Comparison of ENCODE assay signal across 20 cellular contexts in the genomic region with DNA sequence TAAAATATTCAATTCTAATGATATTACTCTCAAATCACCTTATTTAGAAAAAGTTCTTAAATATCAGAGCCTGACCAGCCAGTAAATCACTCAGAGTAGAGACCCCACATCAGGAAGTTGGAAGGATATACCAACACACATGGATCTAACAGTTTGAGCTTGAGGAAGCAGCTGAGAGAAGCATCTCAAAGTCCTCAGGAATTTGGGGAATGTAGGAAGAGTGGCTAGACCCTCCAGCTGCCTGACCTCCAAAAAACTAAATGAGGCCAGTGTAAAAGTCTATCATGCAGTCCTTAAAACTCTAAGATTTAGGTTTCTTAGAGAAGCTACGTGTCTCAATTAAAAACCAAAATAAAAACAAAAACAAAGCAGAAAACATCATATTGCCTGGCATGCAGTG. TPM values are rescaled to one million over a fixed set of nuclear protein-coding genes. Genes with fewer than 3 reads are reported as not detected.
DNase-seq lines count a peak whose midpoint lies in the region; ATAC-seq and TF ChIP-seq lines count a peak whose summit lies in the region.
"Had no signal": no experiment of that assay in that cellular context is flagged by ENCODE, and none has a peak within 500 bp of the region (broad histone marks: within the 10 kb centered on the region; RNA-seq: fewer than 3 reads in every experiment).

No MANE protein-coding gene starts in this region.

- H3K4me3 ChIP-seq in GM23338 = peak overlapping the region; percentile 4; the same call in 1 of the 2 replicates
- no peak overlapping the region for H3K4me3 ChIP-seq in SJSA1
- H3K4me3 ChIP-seq: vagina had no signal

- H4K20me1 ChIP-seq in GM23338 (replicated peaks; ENCODE audit: insufficient read depth) = no peaks in the 10 kb centered on the region

- H3K4me3 Mint-ChIP-seq in GM23338 (peak overlapping the region; percentile 53), osteocyte (ENCODE audit: unreplicated experiment) (no peak overlapping the region)
- H3K4me3 Mint-ChIP-seq in activated CD4-positive, alpha-beta T cell treated with anti-CD3 and anti-CD28 coated beads, Interleukin-2, amount 10 ng/mL, durations not matched to agents 7 days and 5 days = no peak overlapping the region
- H3K4me3 Mint-ChIP-seq: CD14-positive monocyte; stimulated activated naive CD8-positive, alpha-beta T cell treated with anti-CD3 and anti-CD28 coated beads, Interleukin-15, Interleukin-2, amounts not matched to agents 100 ng/mL and 50 ng/mL, for 24 hours had no signal

- no peaks in the 10 kb centered on the region for H3K9me3 ChIP-seq in SJSA1 (replicated peaks)
- H3K9me3 ChIP-seq: vagina had no signal

- H3K9me3 Mint-ChIP-seq in GM23338 = no peaks in the 10 kb centered on the region
- no peaks in the 10 kb centered on the region for H3K9me3 Mint-ChIP-seq in osteocyte (ENCODE audit: unreplicated experiment)
- no peaks in the 10 kb centered on the region for H3K9me3 Mint-ChIP-seq in activated CD4-positive, alpha-beta T cell treated with anti-CD3 and anti-CD28 coated beads, Interleukin-2, amount 10 ng/mL, durations not matched to agents 7 days and 5 days
- H3K9me3 Mint-ChIP-seq: CD14-positive monocyte; stimulated activated naive CD8-positive, alpha-beta T cell treated with anti-CD3 and anti-CD28 coated beads, Interleukin-15, Interleukin-2, amounts not matched to agents 100 ng/mL and 50 ng/mL, for 24 hours had no signal

- H3K4me1 ChIP-seq in GM23338 (ENCODE audit: insufficient read depth) = peaks cover 10% of the 10 kb centered on the region; the same call in 1 of the 2 replicates
- peaks cover 29% of the 10 kb centered on the region for H3K4me1 ChIP-seq in SJSA1 (replicated peaks)
- H3K4me1 ChIP-seq: vagina had no signal

- peak overlapping the region; percentile 72 for H3K27ac Mint-ChIP-seq in GM23338
- peak overlapping the region; percentile 61 for H3K27ac Mint-ChIP-seq in osteocyte (ENCODE audit: unreplicated experiment)
- H3K27ac Mint-ChIP-seq in activated CD4-positive, alpha-beta T cell treated with anti-CD3 and anti-CD28 coated beads, Interleukin-2, amount 10 ng/mL, durations not matched to agents 7 days and 5 days = no peak overlapping the region
- H3K27ac Mint-ChIP-seq: progenitor cell of endocrine pancreas; stimulated activated naive CD8-positive, alpha-beta T cell treated with anti-CD3 and anti-CD28 coated beads, Interleukin-15, Interleukin-2, amounts not matched to agents 100 ng/mL and 50 ng/mL, for 24 hours had no signal

- no peaks in the 10 kb centered on the region for H3F3A ChIP-seq in GM23338 (replicated peaks; ENCODE audit: low read depth)

- peaks cover 4% of the 10 kb centered on the region; the same call in 1 of the 2 replicates for H3K79me2 ChIP-seq in GM23338 (replicated peaks; ENCODE audit: insufficient read depth)

- H3K36me3 ChIP-seq in GM23338 (ENCODE audit: insufficient read depth) (peaks cover 3% of the 10 kb centered on the region; the same call in 1 of the 2 replicates), SJSA1 (peaks cover 51% of the 10 kb centered on the region)

- no peak overlapping the region for H2AFZ ChIP-seq in GM23338

- ATAC-seq in GM23338 (peak; percentile 96), HG02884 (IDR thresholded peaks at IDR 0.05; ENCODE audit: unreplicated experiment) (no peak)

- TF ChIP-seq CTCF in GM23338 (conservative IDR thresholded peaks at IDR 0.05; ENCODE audit: low read depth in 2 of 2) (no peak), osteocyte (IDR thresholded peaks at IDR 0.05) (no peak)

- H3K9me2 ChIP-seq in GM23338 (ENCODE audit: insufficient read depth) = no peaks in the 10 kb centered on the region

- peaks cover 37% of the 10 kb centered on the region for H3K36me3 Mint-ChIP-seq in GM23338 (ENCODE audit: low read depth)
- peaks cover 32% of the 10 kb centered on the region for H3K36me3 Mint-ChIP-seq in osteocyte (ENCODE audit: unreplicated experiment)
- H3K36me3 Mint-ChIP-seq in activated CD4-positive, alpha-beta T cell treated with anti-CD3 and anti-CD28 coated beads, Interleukin-2, amount 10 ng/mL, durations not matched to agents 7 days and 5 days (ENCODE audit: low read depth) = peaks cover 38% of the 10 kb centered on the region

- CTCF ChIA-PET in activated CD4-positive, alpha-beta T cell treated with anti-CD3 and anti-CD28 coated beads, Interleukin-2, amount 10 ng/mL, durations not matched to agents 7 days and 5 days (lab: Charles Lee) = interaction anchor here (1.4 kb wide), 1 partner anchor 23 kb away, joined by 3 read pairs; no protein-coding TSS in a partner anchor

- H3K4me2 ChIP-seq in GM23338 = peak overlapping the region; percentile 25; the same call in 1 of the 2 replicates

- DNase-seq in GM23338 (ENCODE audit: low spot score) = peak; percentile 85
- DNase-seq in SJSA1 (ENCODE audit: low read depth in 1 of 2, low spot score in 2 of 2) = peak in 1 of 2 experiments; percentile 17
- peak; percentile 72 for DNase-seq in iPS DF 19.7 (ENCODE audit: low read depth, low spot score)
- DNase-seq in osteocyte (ENCODE audit: extremely low spot score, unreplicated experiment) = no peak
- DNase-seq in activated CD4-positive, alpha-beta T cell treated with anti-CD3 and anti-CD28 coated beads, Interleukin-2, amount 10 ng/mL, durations not matched to agents 7 days and 5 days = no peak
- no peak for DNase-seq in activated CD4-positive, alpha-beta T cell treated with anti-CD3 and anti-CD28 coated beads for 4 hours
- DNase-seq: activated CD8-positive, alpha-beta memory T cell treated with anti-CD3 and anti-CD28 coated beads for 24 hours; activated effector memory CD4-positive, alpha-beta T cell treated with Interleukin-2 at 50 U/mL for 16 hours; anterior cingulate cortex; DND-41; NCI-H1930; NCI-H524; OCI-M1; stimulated activated CD4-positive, alpha-beta T cell treated with anti-CD3 and anti-CD28 coated beads, Interleukin-12 subunit alpha, Interleukin-12 subunit beta, amount 100 ng/mL, for 4 hours had no signal

- H3K4me1 Mint-ChIP-seq in GM23338 (peaks cover 22% of the 10 kb centered on the region), osteocyte (ENCODE audit: unreplicated experiment) (peaks cover 16% of the 10 kb centered on the region)
- no peaks in the 10 kb centered on the region for H3K4me1 Mint-ChIP-seq in activated CD4-positive, alpha-beta T cell treated with anti-CD3 and anti-CD28 coated beads, Interleukin-2, amount 10 ng/mL, durations not matched to agents 7 days and 5 days

- H3K27me3 ChIP-seq in GM23338 (ENCODE audit: insufficient read depth) (no peaks in the 10 kb centered on the region), SJSA1 (replicated peaks) (no peaks in the 10 kb centered on the region)
- H3K27me3 ChIP-seq: vagina had no signal

- H3K27ac ChIP-seq in GM23338 (ENCODE audit: low read depth) = peak overlapping the region; percentile 79; the same call in 1 of the 2 replicates
- H3K27ac ChIP-seq in SJSA1 = peak overlapping the region; percentile 13; the same call in 1 of the 2 replicates
- H3K27ac ChIP-seq: HL-60, vagina had no signal

- POLR2A ChIA-PET in activated CD4-positive, alpha-beta T cell treated with anti-CD3 and anti-CD28 coated beads, Interleukin-2, amount 10 ng/mL, durations not matched to agents 7 days and 5 days (lab: Charles Lee) = no interaction called here

- peaks cover 2% of the 10 kb centered on the region for H3K27me3 Mint-ChIP-seq in GM23338 (ENCODE audit: insufficient read depth, low read depth, poor library complexity)
- no peaks in the 10 kb centered on the region for H3K27me3 Mint-ChIP-seq in osteocyte (ENCODE audit: unreplicated experiment)
- H3K27me3 Mint-ChIP-seq in activated CD4-positive, alpha-beta T cell treated with anti-CD3 and anti-CD28 coated beads, Interleukin-2, amount 10 ng/mL, durations not matched to agents 7 days and 5 days = no peaks in the 10 kb centered on the region
- H3K27me3 Mint-ChIP-seq: progenitor cell of endocrine pancreas; stimulated activated naive CD8-positive, alpha-beta T cell treated with anti-CD3 and anti-CD28 coated beads, Interleukin-15, Interleukin-2, amounts not matched to agents 100 ng/mL and 50 ng/mL, for 24 hours had no signal

TF ChIP-seq in GM23338, 12 proteins besides CTCF, POLR2A, EP300 and RAD21 (continues in another document):
- TF ChIP-seq EZH2 (IDR thresholded peaks at IDR 0.05; ENCODE audit: low read depth, unreplicated experiment) = no peak
- 0 out of 2 replicates have a peak, but pooled peaks have one; percentile 26 for TF ChIP-seq ETS1 (IDR thresholded peaks at IDR 0.05)

RNA-seq across cellular contexts. Expression of gene SETD2, which starts 55.4 kb away (rescaled TPM):
- 37.6 and 45.2 TPM in 2 replicates for total RNA-seq in GM23338 (2014; rRNA removed; shearing (Covaris generic))
- 14.0 and 16.7 TPM in 2 replicates for polyA plus RNA-seq in GM23338 (2016; fragmentation: Nextera tagmentation; extraction: Ambion mirVana)
- total RNA-seq in SJSA1 (2014; rRNA removed; shearing (Covaris generic)) = 18.9 and 22.7 TPM in 2 replicates
- 45.0 and 47.1 TPM in 2 replicates for total RNA-seq in osteocyte
- 10 to 100 TPM; 44.4 to 48.3 TPM for total RNA-seq in activated CD4-positive, alpha-beta T cell treated with anti-CD3 and anti-CD28 coated beads, Interleukin-2, amount 10 ng/mL, durations not matched to agents 7 days and 5 days

Comparison
In these comparisons a context has a peak if more than half of its experiments do, and no peak if none do; other contexts are left out.
1. DNase-seq: peak in GM23338 (single experiment) and iPS DF 19.7 (single experiment); none in osteocyte (single experiment), activated CD4-positive, alpha-beta T cell treated with anti-CD3 and anti-CD28 coated beads, Interleukin-2, amount 10 ng/mL, durations not matched to agents 7 days and 5 days (single experiment) and activated CD4-positive, alpha-beta T cell treated with anti-CD3 and anti-CD28 coated beads for 4 hours (0 of 2).